In the genomic region with DNA sequence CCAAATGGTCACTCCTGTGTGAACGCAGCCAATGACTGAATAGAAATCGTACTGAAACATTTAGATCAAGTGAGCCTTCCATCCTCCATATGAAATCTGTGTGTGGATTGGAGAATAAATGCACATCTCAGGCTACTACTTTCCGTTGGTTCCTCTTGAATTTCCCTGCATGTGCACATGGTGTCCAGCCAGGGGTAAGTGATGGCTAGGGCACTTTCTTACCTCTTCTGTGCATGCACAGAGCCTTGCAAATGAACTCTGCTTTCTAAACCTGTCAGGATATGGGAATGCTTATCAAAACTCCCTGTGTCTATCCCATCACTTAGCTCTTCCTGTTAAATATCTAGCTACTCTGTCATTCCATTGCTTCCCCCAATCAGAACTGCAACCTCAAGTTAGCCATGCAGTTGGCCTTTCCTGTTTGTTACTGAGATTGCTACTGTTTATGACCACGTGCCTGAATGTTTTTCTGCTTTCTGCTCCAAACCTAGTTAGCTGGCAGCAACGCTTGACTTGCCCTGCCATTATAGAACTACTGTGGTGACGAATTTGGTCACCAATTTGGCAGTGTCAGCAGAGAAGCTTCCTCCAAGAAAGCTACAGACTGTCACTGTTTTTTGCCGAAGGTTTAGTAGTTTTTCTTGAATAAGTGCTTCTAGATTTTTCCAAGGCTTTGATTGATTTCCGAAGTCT, we compare ENCODE assay signal across 26 cellular contexts.
"Had no signal": no experiment of that assay in that cellular context is flagged by ENCODE, and none has a peak within 500 bp of the region (broad histone marks: within the 10 kb centered on the region; RNA-seq: fewer than 3 reads in every experiment).

No MANE protein-coding gene starts in this region.

- ATAC-seq: activated CD4-positive, alpha-beta T cell treated with anti-CD3 and anti-CD28 coated beads for 36 hours; gastroesophageal sphincter; left cardiac atrium; left ventricle myocardium superior; naive thymus-derived CD4-positive, alpha-beta T cell; right cardiac atrium; T-helper 17 cell had no signal

- H2AFZ ChIP-seq: hepatocyte had no signal

- H3K4me2 ChIP-seq: hepatocyte had no signal

- H3K79me2 ChIP-seq: hepatocyte had no signal

- DNase-seq: activated B cell treated with CpG ODN at 0.5 μM for 24 hours; activated CD4-positive, alpha-beta T cell treated with anti-CD3 and anti-CD28 coated beads for 36 hours; activated CD4-positive, alpha-beta T cell treated with anti-CD3 and anti-CD28 coated beads, Interleukin-2, amount 50 U/mL, for 4 hours; activated CD8-positive, alpha-beta memory T cell treated with anti-CD3 and anti-CD28 coated beads for 24 hours; activated effector memory CD4-positive, alpha-beta T cell treated with anti-CD3 and anti-CD28 coated beads, Interleukin-2, amount 50 U/mL, for 16 hours; activated naive CD4-positive, alpha-beta T cell treated with anti-CD3 and anti-CD28 coated beads for 36 hours; activated naive CD8-positive, alpha-beta T cell treated with anti-CD3 and anti-CD28 coated beads for 36 hours; adrenal gland; aorta; dorsolateral prefrontal cortex; effector memory CD4-positive, alpha-beta T cell; islet precursor cell; left cardiac atrium; left ventricle myocardium superior; mammary epithelial cell; midbrain; naive thymus-derived CD4-positive, alpha-beta T cell; occipital lobe; right cardiac atrium; spleen; stimulated activated naive CD4-positive, alpha-beta T cell; T-helper 17 cell had no signal

- H3K9me3 ChIP-seq: adrenal gland, gastroesophageal sphincter, spleen, tibial nerve had no signal

- H3K4me3 ChIP-seq: adrenal gland, coronary artery, gastroesophageal sphincter, hepatocyte, spleen, tibial nerve had no signal

- H3K36me3 ChIP-seq: adrenal gland, gastroesophageal sphincter, spleen, tibial nerve had no signal

- H3K27me3 ChIP-seq: gastroesophageal sphincter, hepatocyte, spleen, tibial nerve had no signal

- H3K27ac ChIP-seq: adrenal gland, coronary artery, dorsolateral prefrontal cortex, gastroesophageal sphincter, hepatocyte, spleen, tibial nerve had no signal

- H3K4me1 ChIP-seq: adrenal gland, gastroesophageal sphincter, spleen, tibial nerve had no signal
